8 cellular contexts compared by ENCODE assay signal in genomic region chr2:63811870-63812269, GRCh38. TPM values are rescaled to one million over a fixed set of nuclear protein-coding genes. Genes with fewer than 3 reads are reported as not detected.
A peak's percentile ranks its signal among the peaks of the same experiment; 100 is the strongest.
DNase-seq lines count a peak whose midpoint lies in the region; ATAC-seq, FAIRE-seq and TF ChIP-seq lines count a peak whose summit lies in the region.
"Not testable (repeated sequence)": the region's sequence is repeated elsewhere in the genome, so short reads cannot be mapped to it uniquely, and the experiment has no call there.

No MANE protein-coding gene starts in this region.

- not testable (repeated sequence) for H4K8ac ChIP-seq in IMR-90 (ENCODE audit: low read depth in 2 of 2, low read length in 2 of 2); trophoblast cell (ENCODE audit: low read depth, low read length)

- in situ Hi-C loops in IMR-90 (cut with MboI; ENCODE audit: low sequenced_read_pairs); K562 (cut with MboI); HepG2 (cut with HindIII; ENCODE audit: extremely low pct_ligation_motif_present, low pct_unique_long_range_greater_than_20kb); transverse colon (cut with MboI; ENCODE audit: low pct_ligation_motif_present in 1 of 4, low pct_unique_long_range_greater_than_20kb in 1 of 4, low sequenced_read_pairs in 3 of 4): not testable (repeated sequence)

- CTCF ChIA-PET in A549 (lab: Yijun Ruan, JAX) = interaction anchor here (0.9 to 1.4 kb wide), 4 partner anchors 11 to 113 kb away, joined by 3 to 4 read pairs (median 3); no protein-coding TSS in a partner anchor
- CTCF ChIA-PET in IMR-90 (lab: Yijun Ruan, JAX); WTC11 (lab: Charles Lee); K562 (lab: Yijun Ruan, JAX; ENCODE audit: low intra/inter-chr PET ratio); HepG2 (lab: Yijun Ruan, JAX; ENCODE audit: low intra/inter-chr PET ratio, low total read pairs): not testable (repeated sequence)

- not testable (repeated sequence) for H3K4me3 ChIP-seq in A549; IMR-90 (ENCODE audit: insufficient read depth, low read depth, low read length); astrocyte (ENCODE audit: insufficient read depth, low read depth, low read length); K562; HepG2 (replicated peaks in 1 of 3; ENCODE audit: insufficient read depth in 1 of 3, low read depth in 2 of 3, low read length in 3 of 3); trophoblast cell (ENCODE audit: low read depth, low read length); transverse colon

- not testable (repeated sequence) for TF ChIP-seq POLR2A in A549 (IDR thresholded peaks at IDR 0.05; ENCODE audit: low read length); IMR-90 (IDR thresholded peaks at IDR 0.05; ENCODE audit: low read depth, low read length); K562 (conservative IDR thresholded peaks at IDR 0.05); HepG2 (IDR thresholded peaks at IDR 0.05; ENCODE audit: insufficient read depth in 1 of 2, low read depth in 2 of 2, low read length in 2 of 2); transverse colon (IDR thresholded peaks at IDR 0.05)

- H3K4me2 ChIP-seq in A549; IMR-90 (ENCODE audit: low read depth, low read length); astrocyte (ENCODE audit: low read length); K562 (ENCODE audit: insufficient read depth, low read length); HepG2 (ENCODE audit: low read depth, low read length); trophoblast cell (ENCODE audit: low read length): not testable (repeated sequence)

- H3K18ac ChIP-seq in IMR-90 (ENCODE audit: low read depth, low read length); trophoblast cell (ENCODE audit: low read length): not testable (repeated sequence)

- H4K12ac ChIP-seq in trophoblast cell (ENCODE audit: low read depth, low read length) = not testable (repeated sequence)

- not testable (repeated sequence) for H2BK15ac ChIP-seq in IMR-90 (ENCODE audit: low read depth, low read length)

- H3K27me3 ChIP-seq in IMR-90 (ENCODE audit: control insufficient read depth, insufficient read depth, low read length); astrocyte (ENCODE audit: insufficient read depth, low read length); K562 (ENCODE audit: control insufficient read depth in 2 of 2, insufficient read depth in 2 of 2, low read length in 2 of 2); HepG2 (ENCODE audit: control insufficient read depth in 1 of 2, insufficient read depth in 2 of 2, low read length in 2 of 2); trophoblast cell (ENCODE audit: insufficient read depth, low read length); transverse colon: not testable (repeated sequence)

- not testable (repeated sequence) for H3K9me1 ChIP-seq in IMR-90 (ENCODE audit: insufficient read depth, low read length); K562 (ENCODE audit: control insufficient read depth, insufficient read depth, low read length)

- not testable (repeated sequence) for H3K79me1 ChIP-seq in IMR-90 (ENCODE audit: low read depth in 1 of 2, low read length in 2 of 2); trophoblast cell (ENCODE audit: low read length)

- not testable (repeated sequence) for H3K4ac ChIP-seq in IMR-90 (ENCODE audit: low read depth, low read length); trophoblast cell (ENCODE audit: low read depth, low read length)

- not testable (repeated sequence) for TF ChIP-seq CTCF in A549 (IDR thresholded peaks at IDR 0.05); IMR-90 (conservative IDR thresholded peaks at IDR 0.05; ENCODE audit: low read depth, low read length); WTC11 (IDR thresholded peaks at IDR 0.05); astrocyte (IDR thresholded peaks at IDR 0.05; ENCODE audit: insufficient read depth, low read depth, low read length); K562 (IDR thresholded peaks at IDR 0.05 in 2 of 3, conservative IDR thresholded peaks at IDR 0.05 in 1 of 3; ENCODE audit: insufficient read depth in 2 of 3, low read depth in 1 of 3, low read length in 3 of 3); HepG2 (CRISPR knock-in tag; IDR thresholded peaks at IDR 0.05); transverse colon (IDR thresholded peaks at IDR 0.05)

- peak overlapping the region; percentile 20; the same call in 1 of the 2 replicates for H3K27ac Mint-ChIP-seq in WTC11
- peak overlapping the region; percentile 12 for H3K27ac Mint-ChIP-seq in astrocyte (ENCODE audit: unreplicated experiment)

- H3K56ac ChIP-seq in IMR-90 (ENCODE audit: extremely low read depth, insufficient read depth, low read length) = not testable (repeated sequence)

- 88% methylated on average over 7 of the region's 7 CpGs for WGBS in A549 (ENCODE audit: missing lambda C conversion rate)
- no CpG with 5 or more reads among the region's 7 CpGs for WGBS in IMR-90 (ENCODE audit: extremely low coverage in 2 of 2, insufficient read length in 1 of 2), 2 experiments
- 2% methylated on average over 7 of the region's 7 CpGs for WGBS in K562 (ENCODE audit: insufficient coverage, low coverage, missing lambda C conversion rate)
- WGBS in HepG2 (ENCODE audit: low lambda C conversion rate) = 91% methylated on average over 7 of the region's 7 CpGs
- WGBS in trophoblast cell (ENCODE audit: extremely low coverage, insufficient coverage, insufficient read length) = no CpG with 5 or more reads among the region's 7 CpGs
- 94% methylated on average over 2 to 7 of the region's 7 CpGs for WGBS in transverse colon (ENCODE audit: low coverage in 1 of 2), 2 donors

- not testable (repeated sequence) for H2AK9ac ChIP-seq in IMR-90 (replicated peaks; ENCODE audit: low read depth, low read length, poor library complexity)

- DNase-seq in A549 (ENCODE audit: low read depth in 1 of 2, low spot score in 1 of 2); IMR-90; WTC11 (ENCODE audit: low spot score); astrocyte (ENCODE audit: low read depth); K562 (ENCODE audit: extremely low read depth in 1 of 4, low spot score in 3 of 4); HepG2 (ENCODE audit: low spot score); trophoblast cell; transverse colon: not testable (repeated sequence)

- not testable (repeated sequence) for H3K23ac ChIP-seq in IMR-90 (ENCODE audit: low read depth, low read length); trophoblast cell (ENCODE audit: low read length)

- not testable (repeated sequence) for H2AFZ ChIP-seq in IMR-90 (replicated peaks; ENCODE audit: low read length, poor library complexity); astrocyte (ENCODE audit: low read depth, low read length); K562 (ENCODE audit: low read depth, low read length); HepG2 (ENCODE audit: low read length); trophoblast cell (ENCODE audit: insufficient read depth, low read length, poor library complexity)

- H3K79me2 ChIP-seq in astrocyte (ENCODE audit: insufficient read depth, low read length); K562 (ENCODE audit: control insufficient read depth, insufficient read depth, low read length); HepG2 (ENCODE audit: insufficient read depth, low read length); trophoblast cell (ENCODE audit: control insufficient read depth, insufficient read depth, low read length, poor library complexity): not testable (repeated sequence)

- not testable (repeated sequence) for H2BK20ac ChIP-seq in IMR-90 (ENCODE audit: low read depth, low read length)

- TF ChIP-seq EP300 in A549 (IDR thresholded peaks at IDR 0.05); K562 (IDR thresholded peaks at IDR 0.05; ENCODE audit: low read length); HepG2 (IDR thresholded peaks at IDR 0.05; ENCODE audit: low read depth in 2 of 2, low read length in 2 of 2); HepG2 (CRISPR knock-in tag; IDR thresholded peaks at IDR 0.05; ENCODE audit: borderline replicate concordance); transverse colon (IDR thresholded peaks at IDR 0.05; ENCODE audit: low read depth): not testable (repeated sequence)

- not testable (repeated sequence) for H4K91ac ChIP-seq in IMR-90 (ENCODE audit: insufficient read depth, low read depth, low read length); trophoblast cell (ENCODE audit: low read depth, low read length)

- not testable (repeated sequence) for H2AK5ac ChIP-seq in IMR-90 (ENCODE audit: low read depth, low read length); trophoblast cell (ENCODE audit: low read length)

- not testable (repeated sequence) for H4K5ac ChIP-seq in IMR-90 (ENCODE audit: low read depth, low read length)

- H3K36me3 ChIP-seq in IMR-90 (ENCODE audit: control insufficient read depth, insufficient read depth, low read length); astrocyte (ENCODE audit: insufficient read depth, low read length); K562 (ENCODE audit: control insufficient read depth, insufficient read depth, low read length); HepG2 (replicated peaks in 1 of 2; ENCODE audit: control insufficient read depth in 1 of 2, insufficient read depth in 2 of 2, low read length in 2 of 2); trophoblast cell (ENCODE audit: control insufficient read depth in 1 of 2, insufficient read depth in 2 of 2, low read length in 2 of 2); transverse colon: not testable (repeated sequence)

- H4K20me1 ChIP-seq in IMR-90 (ENCODE audit: insufficient read depth, low read length); astrocyte (ENCODE audit: insufficient read depth, low read length); K562 (replicated peaks; ENCODE audit: control insufficient read depth, insufficient read depth, low read length); HepG2 (ENCODE audit: insufficient read depth, low read length): not testable (repeated sequence)

- H3K4me1 ChIP-seq in A549; IMR-90 (ENCODE audit: control insufficient read depth, insufficient read depth, low read length); astrocyte (ENCODE audit: insufficient read depth, low read length); K562 (replicated peaks in 1 of 2; ENCODE audit: control insufficient read depth in 2 of 2, insufficient read depth in 2 of 2, low read length in 2 of 2); HepG2 (ENCODE audit: insufficient read depth, low read length); trophoblast cell (ENCODE audit: control insufficient read depth in 1 of 2, insufficient read depth in 2 of 2, low read length in 2 of 2); transverse colon: not testable (repeated sequence)

- peak overlapping the region; percentile 52 for H2BK12ac ChIP-seq in trophoblast cell (ENCODE audit: low read length)

- TF ChIP-seq RAD21 in A549 (conservative IDR thresholded peaks at IDR 0.05 in 1 of 2, IDR thresholded peaks at IDR 0.05 in 1 of 2); IMR-90 (IDR thresholded peaks at IDR 0.05; ENCODE audit: low read length); K562 (CRISPR knock-in tag; conservative IDR thresholded peaks at IDR 0.05 in 1 of 2, IDR thresholded peaks at IDR 0.05 in 1 of 2); HepG2 (CRISPR knock-in tag; IDR thresholded peaks at IDR 0.05): not testable (repeated sequence)

- not testable (repeated sequence) for H3K27me3 Mint-ChIP-seq in WTC11 (ENCODE audit: low read depth); astrocyte (ENCODE audit: low read depth, unreplicated experiment)

- dilution Hi-C loops in IMR-90 (cut with HindIII; ENCODE audit: low sequenced_read_pairs, unreplicated experiment) = not testable (repeated sequence)

- not testable (repeated sequence) for FAIRE-seq in A549 (lab: Jason Lieb, UNC); astrocyte (lab: Jason Lieb, UNC); K562 (lab: Jason Lieb, UNC); HepG2 (lab: Jason Lieb, UNC)

- H2BK120ac ChIP-seq in IMR-90 (ENCODE audit: low read depth, low read length); trophoblast cell (ENCODE audit: insufficient read depth, low read length, poor library complexity): not testable (repeated sequence)

- H3K9me3 ChIP-seq in A549; IMR-90 (ENCODE audit: control insufficient read depth, insufficient read depth, low read length); astrocyte (ENCODE audit: insufficient read depth, low read depth, low read length); K562 (replicated peaks; ENCODE audit: control insufficient read depth, insufficient read depth, low read depth, low read length); HepG2 (ENCODE audit: low read length); trophoblast cell (ENCODE audit: insufficient read depth, low read depth, low read length); transverse colon: not testable (repeated sequence)

- not testable (repeated sequence) for H2BK5ac ChIP-seq in IMR-90 (ENCODE audit: low read depth, low read length, poor library complexity, severe bottlenecking); trophoblast cell (ENCODE audit: low read depth, low read length, poor library complexity)

- not testable (repeated sequence) for H3K4me3 Mint-ChIP-seq in WTC11; astrocyte (ENCODE audit: unreplicated experiment)

- H3K27ac ChIP-seq in A549; IMR-90 (ENCODE audit: insufficient read depth, low read length); astrocyte (ENCODE audit: low read depth, low read length); K562 (ENCODE audit: extremely low read depth, low read depth, low read length); HepG2 (ENCODE audit: extremely low read length, insufficient read depth, low read length); trophoblast cell (ENCODE audit: low read depth, low read length): not testable (repeated sequence)
- peak overlapping the region in 3 of 4 donors; percentile 11 to 48 (median 30) for H3K27ac ChIP-seq in transverse colon

- not testable (repeated sequence) for H3K9ac ChIP-seq in IMR-90 (ENCODE audit: low read depth, low read length); astrocyte (ENCODE audit: low read length); K562 (ENCODE audit: insufficient read depth in 1 of 2, low read depth in 2 of 2, low read length in 2 of 2); HepG2 (ENCODE audit: insufficient read depth, low read depth, low read length); trophoblast cell (ENCODE audit: low read length)

- peaks cover 11% of the 10 kb centered on the region for H3K36me3 Mint-ChIP-seq in WTC11
- peaks cover 12% of the 10 kb centered on the region for H3K36me3 Mint-ChIP-seq in astrocyte (ENCODE audit: low read depth, unreplicated experiment)

- H3K4me1 Mint-ChIP-seq in WTC11 = not testable (repeated sequence)
- H3K4me1 Mint-ChIP-seq in astrocyte (ENCODE audit: low read depth, unreplicated experiment) = peaks cover 20% of the 10 kb centered on the region

- H3K9me3 Mint-ChIP-seq in WTC11 = peaks cover 13% of the 10 kb centered on the region
- not testable (repeated sequence) for H3K9me3 Mint-ChIP-seq in astrocyte (ENCODE audit: unreplicated experiment)

- not testable (repeated sequence) for H3K14ac ChIP-seq in IMR-90 (replicated peaks; ENCODE audit: low read depth, low read length); trophoblast cell (ENCODE audit: low read length)

- intact Hi-C loops in IMR-90 (cut with micrococcal nuclease); K562 (cut with micrococcal nuclease); HepG2 (cut with micrococcal nuclease; ENCODE audit: unreplicated experiment); transverse colon (cut with DNase I; ENCODE audit: low total_unique reads): not testable (repeated sequence)

- not testable (repeated sequence) for BruUV-seq in IMR-90 (replicated peaks; lab: Mats Ljungman, UMichigan); K562 (replicated peaks; lab: Mats Ljungman, UMichigan); HepG2 (replicated peaks; lab: Mats Ljungman, UMichigan)

- POLR2A ChIA-PET in A549 (lab: Yijun Ruan, JAX); IMR-90 (lab: Charles Lee; ENCODE audit: unreplicated experiment); WTC11 (lab: Charles Lee): not testable (repeated sequence)
- POLR2A ChIA-PET in K562 (lab: Yijun Ruan, JAX) = interaction anchor here (0.6 kb wide), 1 partner anchor 187 kb away, joined by 3 read pairs; no protein-coding TSS in a partner anchor
- POLR2A ChIA-PET in HepG2 (lab: Yijun Ruan, JAX) = interaction anchor here (1.0 kb wide), 1 partner anchor 8 kb away, joined by 5 read pairs; no protein-coding TSS in a partner anchor

- not testable (repeated sequence) for ATAC-seq in A549; IMR-90 (ENCODE audit: low read depth); WTC11; K562; HepG2

RNA-seq across cellular contexts. Expression of gene UGP2, which starts 29.8 kb away (rescaled TPM):
- polyA plus RNA-seq in A549 (2011; rRNA removed) (136 and 162 TPM in 2 replicates), A549 (2017; fragmentation: RNase III; extraction: RNeasy Plus Mini Kit Qiagen cat#74134 plus additional on column Dnase treatment) (110 to 119 TPM (median 114 TPM) in 3 replicates), IMR-90 (2012; rRNA removed) (36.7 and 45.0 TPM in 2 replicates), K562 (2011; rRNA removed) (41.6 and 67.7 TPM in 2 replicates), K562 (2014; fragmentation: Illumina TruSeq; extraction: Trizol) (56.1 and 69.3 TPM in 2 replicates), K562 (2014; fragmentation: Nextera tagmentation; extraction: Ambion mirVana) (10 to 100 TPM; 58.9 to 59.6 TPM), K562 (2014; rRNA removed) (47.3 and 48.9 TPM in 2 replicates), HepG2 (2011; rRNA removed) (80.1 and 96.0 TPM in 2 replicates)
- polyA plus RNA-seq in A549 (2012; cell fraction: cytosol; rRNA removed) = 26.8 and 28.5 TPM in 2 replicates
- polyA plus RNA-seq in A549 (2012; cell fraction: nucleus; rRNA removed) = 7.4 and 13.8 TPM in 2 replicates
- polyA minus RNA-seq in A549 (2011; rRNA and poly(A)+ RNA removed) = 19.7 and 25.8 TPM in 2 replicates
- total RNA-seq in IMR-90 (2012; rRNA removed) (58.8 and 101 TPM in 2 replicates), WTC11 (2021) (543 to 626 TPM (median 606 TPM) in 3 replicates), astrocyte (314 and 322 TPM in 2 replicates), K562 (2014; rRNA removed) (25.2 and 25.5 TPM in 2 replicates), K562 (2014; rRNA removed; fragmentation: Illumina TruSeq; extraction: Trizol) (51.0 and 57.9 TPM in 2 replicates), K562 (2015; rRNA removed; fragmentation: Illumina TruSeq; extraction: Trizol) (61.5 and 62.0 TPM in 2 replicates), K562 (2021) (44.0 and 52.4 TPM in 2 replicates), HepG2 (2016; rRNA removed; fragmentation: Illumina TruSeq; extraction: Trizol) (134 and 210 TPM in 2 replicates), transverse colon (100 to 1,000 TPM in 3 of 4 donors, 10 to 100 TPM in 1; 62.3 to 352 (median 235) TPM)
- polyA plus RNA-seq in IMR-90 (2012; cell fraction: cytosol; rRNA removed) = 5.2 and 7.8 TPM in 2 replicates
- 2.2 and 18.2 TPM in 2 replicates for polyA plus RNA-seq in IMR-90 (2012; cell fraction: nucleus; rRNA removed; ENCODE audit: low replicate concordance)
- total RNA-seq in K562 (2011; cell fraction: chromatin; rRNA removed; ENCODE audit: low replicate concordance) = 22.2 and 53.0 TPM in 2 replicates
- total RNA-seq in K562 (2011; cell fraction: nucleolus; rRNA removed) = 12.8 and 14.7 TPM in 2 replicates
- 25.4 and 36.0 TPM in 2 replicates for total RNA-seq in K562 (2011; cell fraction: nucleoplasm; rRNA removed)
- polyA plus RNA-seq in K562 (2011; cell fraction: cytosol; rRNA removed) = 7.2 and 17.2 TPM in 2 replicates
- polyA plus RNA-seq in K562 (2011; cell fraction: nucleus; rRNA removed) = 8.2 and 14.7 TPM in 2 replicates
- 64.0 and 71.6 TPM in 2 replicates for polyA plus RNA-seq in K562 (2012)
- polyA minus RNA-seq in K562 (2011; rRNA and poly(A)+ RNA removed) = 44.6 and 50.5 TPM in 2 replicates
- polyA minus RNA-seq in K562 (2011; cell fraction: cytosol; rRNA and poly(A)+ RNA removed) = 17.4 and 26.1 TPM in 2 replicates
- polyA minus RNA-seq in K562 (2011; cell fraction: nucleus; rRNA and poly(A)+ RNA removed) = 12.0 and 25.8 TPM in 2 replicates
- total RNA-seq in HepG2 (2016; cell fraction: cytosol; rRNA removed; fragmentation: Illumina TruSeq; extraction: Trizol; ENCODE audit: low read depth) = 83.7 and 93.6 TPM in 2 replicates
- total RNA-seq in HepG2 (2016; cell fraction: insoluble cytoplasmic fraction; rRNA removed; fragmentation: Illumina TruSeq; extraction: Trizol) = 123 and 218 TPM in 2 replicates
- total RNA-seq in HepG2 (2016; cell fraction: membrane; rRNA removed; fragmentation: Illumina TruSeq; extraction: Trizol) = 85.1 and 86.4 TPM in 2 replicates
- total RNA-seq in HepG2 (2016; cell fraction: nucleus; rRNA removed; fragmentation: Illumina TruSeq; extraction: Trizol) = 79.9 and 81.8 TPM in 2 replicates
- 34.2 and 64.5 TPM in 2 replicates for polyA plus RNA-seq in HepG2 (2011; cell fraction: cytosol; rRNA removed)
- polyA plus RNA-seq in HepG2 (2011; cell fraction: nucleus; rRNA removed) = 28.2 and 36.8 TPM in 2 replicates
- polyA plus RNA-seq in HepG2 (2012) = 164 and 194 TPM in 2 replicates
- 27.9 and 31.2 TPM in 2 replicates for polyA plus RNA-seq in HepG2 (2016; cell fraction: cytosol; fragmentation: Illumina TruSeq; extraction: Trizol; ENCODE audit: low read depth)
- 183 and 197 TPM in 2 replicates for polyA plus RNA-seq in HepG2 (2016; cell fraction: insoluble cytoplasmic fraction; fragmentation: Illumina TruSeq; extraction: Trizol; ENCODE audit: low read depth)
- polyA plus RNA-seq in HepG2 (2016; cell fraction: membrane; fragmentation: Illumina TruSeq; extraction: Trizol; ENCODE audit: low read depth) = 56.9 and 57.3 TPM in 2 replicates
- 78.5 and 87.8 TPM in 2 replicates for polyA plus RNA-seq in HepG2 (2016; cell fraction: nucleus; fragmentation: Illumina TruSeq; extraction: Trizol; ENCODE audit: insufficient read depth, low read depth)
- 11.5 and 14.4 TPM in 2 replicates for polyA minus RNA-seq in HepG2 (2011; rRNA and poly(A)+ RNA removed; ENCODE audit: low replicate concordance)
- 103 and 130 TPM in 2 replicates for polyA minus RNA-seq in HepG2 (2011; cell fraction: cytosol; rRNA and poly(A)+ RNA removed)
- 119 and 170 TPM in 2 replicates for polyA minus RNA-seq in HepG2 (2011; cell fraction: nucleus; rRNA and poly(A)+ RNA removed)
- 187 and 206 TPM in 2 replicates for polyA plus RNA-seq in trophoblast cell (2013)
